ENCODE assay signal across 1 cellular context in genomic region chr7:105127179-105127578, GRCh38.
TF ChIP-seq lines count a peak whose summit lies in the region.

No MANE protein-coding gene starts in this region.

TF ChIP-seq in HEK293, 187 proteins besides CTCF, POLR2A, EP300 and RAD21 (continued from another document):
- TF ChIP-seq KLF9 (tag by site-specific recombination; IDR thresholded peaks at IDR 0.05; ENCODE audit: low read depth) (no peak), PRDM6 (tag by site-specific recombination; IDR thresholded peaks at IDR 0.05) (no peak), YY1 (tag by site-specific recombination; IDR thresholded peaks at IDR 0.05) (no peak), ZNF600 (tag by site-specific recombination; IDR thresholded peaks at IDR 0.05) (0 out of 2 replicates have a peak, but pooled peaks have one; percentile 15), ZNF311 (tag by site-specific recombination; IDR thresholded peaks at IDR 0.05; ENCODE audit: borderline replicate concordance) (no peak), ZNF658 (tag by site-specific recombination; IDR thresholded peaks at IDR 0.05) (no peak), ZNF623 (tag by site-specific recombination; IDR thresholded peaks at IDR 0.05) (no peak)
